In the genomic region with DNA sequence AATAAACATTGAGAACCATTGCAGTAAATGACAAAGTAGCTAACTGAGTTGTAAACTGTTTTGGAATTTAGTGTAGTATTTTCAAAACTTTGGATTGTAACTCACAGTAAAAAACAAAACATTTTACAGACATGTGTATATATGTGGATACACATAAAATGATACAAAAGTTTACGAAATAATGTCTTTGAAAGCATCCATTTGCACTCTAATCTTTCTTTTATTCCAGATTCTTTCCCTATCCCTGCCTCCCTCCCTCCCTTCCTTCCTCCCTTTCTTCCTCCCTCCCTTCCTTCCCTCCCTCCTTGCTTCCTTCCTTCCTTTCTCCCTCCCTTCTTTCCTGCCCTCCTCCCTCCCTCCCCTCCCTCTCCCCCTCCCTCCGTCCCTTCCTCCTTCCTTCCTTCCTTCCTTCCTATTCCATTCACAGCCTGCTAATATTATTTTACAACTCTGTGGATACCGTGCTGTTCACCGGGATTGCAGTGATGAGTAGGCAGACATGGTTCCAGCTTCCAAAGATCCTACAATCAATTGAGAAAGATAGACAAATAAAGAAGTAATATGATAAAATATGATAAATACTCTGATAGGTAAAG, we compare ENCODE assay signal across 19 cellular contexts.
"Had no signal": no experiment of that assay in that cellular context is flagged by ENCODE, and none has a peak within 500 bp of the region (broad histone marks: within the 10 kb centered on the region; RNA-seq: fewer than 3 reads in every experiment).

No MANE protein-coding gene starts in this region.

- H3K9me3 Mint-ChIP-seq: activated CD4-positive, alpha-beta T cell treated with anti-CD3 and anti-CD28 coated beads, Interleukin-2, amount 10 ng/mL, durations not matched to agents 24 days and 14 days; activated naive CD4-positive, alpha-beta T cell treated with anti-CD3 and anti-CD28 coated beads, Interleukin-2, amount 50 U/mL, for 24 hours; activated T-cell treated with anti-CD3 and anti-CD28 coated beads, Interleukin-2, amount 50 U/mL, for 24 hours; dendritic cell treated with granulocyte-macrophage colony-stimulating factor and Interleukin-4, amounts not matched to agents 40 ng/mL and 50 ng/mL, for 4 days; immature natural killer cell; nephron progenitor cell had no signal

- ATAC-seq: activated CD8-positive, alpha-beta T cell treated with anti-CD3 and anti-CD28 coated beads, Interleukin-2, amount 10 ng/mL, durations not matched to agents 7 days and 5 days; upper lobe of right lung had no signal

- H3K4me3 Mint-ChIP-seq: activated naive CD4-positive, alpha-beta T cell treated with anti-CD3 and anti-CD28 coated beads, Interleukin-2, amount 50 U/mL, for 24 hours; dendritic cell treated with granulocyte-macrophage colony-stimulating factor and Interleukin-4, amounts not matched to agents 40 ng/mL and 50 ng/mL, for 4 days; immature natural killer cell had no signal

- H3K27ac Mint-ChIP-seq: activated CD4-positive, alpha-beta T cell treated with anti-CD3 and anti-CD28 coated beads, Interleukin-2, amount 10 ng/mL, durations not matched to agents 24 days and 14 days; activated CD8-positive, alpha-beta T cell treated with anti-CD3 and anti-CD28 coated beads, Interleukin-2, amount 10 ng/mL, durations not matched to agents 7 days and 5 days; activated naive CD4-positive, alpha-beta T cell treated with anti-CD3 and anti-CD28 coated beads, Interleukin-2, amount 50 U/mL, for 24 hours; dendritic cell treated with granulocyte-macrophage colony-stimulating factor and Interleukin-4, amounts not matched to agents 40 ng/mL and 50 ng/mL, for 4 days; nephron progenitor cell had no signal

- H3K27me3 ChIP-seq: esophagus muscularis mucosa, upper lobe of right lung had no signal

- H3K9me3 ChIP-seq: esophagus muscularis mucosa, left ventricle myocardium inferior, upper lobe of right lung had no signal

- H3K27ac ChIP-seq: esophagus muscularis mucosa, left ventricle myocardium inferior, upper lobe of right lung had no signal

- DNase-seq: activated CD4-positive, alpha-beta T cell treated with anti-CD3 and anti-CD28 coated beads, Interleukin-2, amount 10 ng/mL, durations not matched to agents 24 days and 14 days; activated CD4-positive, CD25-positive, alpha-beta regulatory T cell; activated CD8-positive, alpha-beta T cell treated with anti-CD3 and anti-CD28 coated beads, Interleukin-2, amount 10 ng/mL, durations not matched to agents 7 days and 5 days; activated effector memory CD4-positive, alpha-beta T cell treated with anti-CD3 and anti-CD28 coated beads, Interleukin-2, amount 50 U/mL, for 16 hours; activated T-cell treated with anti-CD3 and anti-CD28 coated beads, Interleukin-2, amount 50 U/mL, for 24 hours; effector CD8-positive, alpha-beta T cell; immature natural killer cell; kidney glomerular epithelial cell; left ventricle myocardium inferior; nephron progenitor cell; stimulated activated CD4-positive, alpha-beta T cell treated with anti-CD3 and anti-CD28 coated beads, Interleukin-12 subunit alpha, Interleukin-12 subunit beta, amount 100 ng/mL, for 4 hours; stimulated activated CD4-positive, alpha-beta T cell treated with anti-CD3 and anti-CD28 coated beads, Interleukin-1b, Interleukin-23, amount 100 ng/mL, for 48 hours; stimulated activated CD8-positive, alpha-beta memory T cell treated with anti-CD3 and anti-CD28 coated beads, Interleukin-4, amount 100 ng/mL, for 48 hours; stimulated activated naive CD4-positive, alpha-beta T cell; T-helper 9 cell; upper lobe of right lung had no signal

- H3K27me3 Mint-ChIP-seq: activated CD4-positive, alpha-beta T cell treated with anti-CD3 and anti-CD28 coated beads, Interleukin-2, amount 10 ng/mL, durations not matched to agents 24 days and 14 days; activated naive CD4-positive, alpha-beta T cell treated with anti-CD3 and anti-CD28 coated beads, Interleukin-2, amount 50 U/mL, for 24 hours; activated T-cell treated with anti-CD3 and anti-CD28 coated beads, Interleukin-2, amount 50 U/mL, for 24 hours; dendritic cell treated with granulocyte-macrophage colony-stimulating factor and Interleukin-4, amounts not matched to agents 40 ng/mL and 50 ng/mL, for 4 days had no signal

- H3K4me3 ChIP-seq: esophagus muscularis mucosa, left ventricle myocardium inferior, upper lobe of right lung had no signal
